ENCODE assay signal across 1 cellular context in genomic region chr5:177483042-177483441, GRCh38.
TF ChIP-seq lines count a peak whose summit lies in the region.

No MANE protein-coding gene starts in this region.

TF ChIP-seq in SK-N-SH treated with all-trans-retinoic acid at 6 μM for 48 hours, 23 proteins besides CTCF, POLR2A, EP300 and RAD21 (continued from another document):
- TF ChIP-seq PATZ1 (CRISPR knock-in tag; IDR thresholded peaks at IDR 0.05; ENCODE audit: borderline replicate concordance) (no peak), ZNF565 (CRISPR knock-in tag; conservative IDR thresholded peaks at IDR 0.05; ENCODE audit: low read depth) (no peak), CSRNP3 (CRISPR knock-in tag; IDR thresholded peaks at IDR 0.05) (no peak), ISL1 (CRISPR knock-in tag; IDR thresholded peaks at IDR 0.05) (no peak), BACH2 (CRISPR knock-in tag; IDR thresholded peaks at IDR 0.05; ENCODE audit: borderline replicate concordance) (no peak), GLIS3 (CRISPR knock-in tag; IDR thresholded peaks at IDR 0.05) (no peak), SNAI2 (CRISPR knock-in tag; IDR thresholded peaks at IDR 0.05) (no peak), ZC3H10 (CRISPR knock-in tag; IDR thresholded peaks at IDR 0.05) (no peak)
- TF ChIP-seq, protein P1, sequence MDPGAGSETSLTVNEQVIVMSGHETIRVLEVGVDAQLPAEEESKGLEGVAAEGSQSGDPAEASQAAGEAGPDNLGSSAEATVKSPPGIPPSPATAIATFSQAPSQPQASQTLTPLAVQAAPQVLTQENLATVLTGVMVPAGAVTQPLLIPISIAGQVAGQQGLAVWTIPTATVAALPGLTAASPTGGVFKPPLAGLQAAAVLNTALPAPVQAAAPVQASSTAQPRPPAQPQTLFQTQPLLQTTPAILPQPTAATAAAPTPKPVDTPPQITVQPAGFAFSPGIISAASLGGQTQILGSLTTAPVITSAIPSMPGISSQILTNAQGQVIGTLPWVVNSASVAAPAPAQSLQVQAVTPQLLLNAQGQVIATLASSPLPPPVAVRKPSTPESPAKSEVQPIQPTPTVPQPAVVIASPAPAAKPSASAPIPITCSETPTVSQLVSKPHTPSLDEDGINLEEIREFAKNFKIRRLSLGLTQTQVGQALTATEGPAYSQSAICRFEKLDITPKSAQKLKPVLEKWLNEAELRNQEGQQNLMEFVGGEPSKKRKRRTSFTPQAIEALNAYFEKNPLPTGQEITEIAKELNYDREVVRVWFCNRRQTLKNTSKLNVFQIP (CRISPR knock-in tag; IDR thresholded peaks at IDR 0.05; ENCODE audit: borderline replicate concordance, low read depth) = no peak
